Comparison of ENCODE assay signal across 32 cellular contexts in genomic region chr17:37031493-37032083, GRCh38.
"Had no signal": no experiment of that assay in that cellular context is flagged by ENCODE, and none has a peak within 500 bp of the region (broad histone marks: within the 10 kb centered on the region; RNA-seq: fewer than 3 reads in every experiment).

No MANE protein-coding gene starts in this region.

- H3K27me3 ChIP-seq: adrenal gland, body of pancreas, brain microvascular endothelial cell, breast epithelium had no signal

- DNase-seq: activated B cell treated with CpG ODN at 0.5 μM for 24 hours; activated CD4-positive, alpha-beta memory T cell treated with anti-CD3 and anti-CD28 coated beads for 36 hours; activated CD4-positive, alpha-beta T cell treated with anti-CD3 and anti-CD28 coated beads for 4 hours; activated CD4-positive, alpha-beta T cell treated with anti-CD3 and anti-CD28 coated beads, Interleukin-2, amount 10 ng/mL, durations not matched to agents 24 days and 14 days; activated CD4-positive, alpha-beta T cell treated with anti-CD3 and anti-CD28 coated beads, Interleukin-2, amount 50 U/mL, for 1 hour; activated CD4-positive, alpha-beta T cell treated with anti-CD3 and anti-CD28 coated beads, Interleukin-2, amount 50 U/mL, for 4 hours; activated CD4-positive, CD25-positive, alpha-beta regulatory T cell treated with anti-CD3 and anti-CD28 coated beads, Interleukin-2, amount 50 U/mL, for 72 hours; activated CD8-positive, alpha-beta memory T cell treated with anti-CD3 and anti-CD28 coated beads, Interleukin-2, amount 50 U/mL, for 4 hours; activated CD8-positive, alpha-beta T cell treated with anti-CD3 and anti-CD28 coated beads for 36 hours; activated effector memory CD4-positive, alpha-beta T cell treated with anti-CD3 and anti-CD28 coated beads, Interleukin-2, amount 50 U/mL, for 16 hours; activated gamma-delta T cell treated with Interleukin-2 at 50 U/mL for 16 hours; activated naive CD4-positive, alpha-beta T cell; activated naive CD4-positive, alpha-beta T cell treated with anti-CD3 and anti-CD28 coated beads for 36 hours; activated naive CD4-positive, alpha-beta T cell treated with anti-CD3 and anti-CD28 coated beads, Interleukin-2, amount 50 U/mL, for 16 hours; activated naive CD8-positive, alpha-beta T cell treated with anti-CD3 and anti-CD28 coated beads for 36 hours; activated T-cell treated with anti-CD3 and anti-CD28 coated beads for 4 hours; activated T-cell treated with anti-CD3 and anti-CD28 coated beads, Interleukin-2, amount 50 U/mL, for 1 hour; activated T-cell treated with anti-CD3 and anti-CD28 coated beads, Interleukin-2, amount 50 U/mL, for 4 hours; activated T-cell treated with anti-CD3 and anti-CD28 coated beads, Interleukin-2, amount 50 U/mL, for 72 hours; adrenal gland; amniotic stem cell; aorta; body of pancreas; brain microvascular endothelial cell; central memory CD4-positive, alpha-beta T cell; T-helper 1 cell; T-helper 2 cell; T-helper 9 cell had no signal

- ATAC-seq: activated CD8-positive, alpha-beta T cell treated with anti-CD3 and anti-CD28 coated beads for 36 hours; activated naive CD4-positive, alpha-beta T cell treated with anti-CD3 and anti-CD28 coated beads, Interleukin-2, amount 50 U/mL, for 72 hours; activated T-cell treated with anti-CD3 and anti-CD28 coated beads, Interleukin-2, amount 50 U/mL, for 4 hours; activated T-cell treated with anti-CD3 and anti-CD28 coated beads, Interleukin-2, amount 50 U/mL, for 72 hours; activated T-helper 17 cell treated with anti-CD3 and anti-CD28 coated beads, Interleukin-2, amount 50 U/mL, for 72 hours; body of pancreas had no signal

- H3K9me3 ChIP-seq: adrenal gland, body of pancreas, breast epithelium had no signal

- H3K27ac ChIP-seq: adrenal gland, body of pancreas, brain microvascular endothelial cell, breast epithelium, VCaP had no signal

- H3K4me3 ChIP-seq: adrenal gland, body of pancreas, breast epithelium had no signal

- H3K36me3 ChIP-seq: adrenal gland, breast epithelium had no signal

- H3K4me1 ChIP-seq: adrenal gland, body of pancreas, breast epithelium had no signal
